Comparison of ENCODE assay signal across 17 cellular contexts in genomic region chr17:66951605-66951953, GRCh38. TPM values are rescaled to one million over a fixed set of nuclear protein-coding genes. Genes with fewer than 3 reads are reported as not detected.
A peak's percentile ranks its signal among the peaks of the same experiment; 100 is the strongest.
DNase-seq lines count a peak whose midpoint lies in the region; ATAC-seq, FAIRE-seq and TF ChIP-seq lines count a peak whose summit lies in the region.
"Had no signal": no experiment of that assay in that cellular context is flagged by ENCODE, and none has a peak within 500 bp of the region (broad histone marks: within the 10 kb centered on the region; RNA-seq: fewer than 3 reads in every experiment).

No MANE protein-coding gene starts in this region.

- H3K4me1 ChIP-seq in NT2/D1 (ENCODE audit: insufficient read depth, insufficient read length): peaks cover 36% of the 10 kb centered on the region

- H3K36me3 ChIP-seq in NT2/D1 (ENCODE audit: insufficient read depth, insufficient read length, low read length): no peaks in the 10 kb centered on the region
- H3K36me3 ChIP-seq: thoracic aorta had no signal

- peaks cover 9% of the 10 kb centered on the region for H3K27me3 Mint-ChIP-seq in progenitor cell of endocrine pancreas

- FAIRE-seq in urothelium cell line (lab: Jason Lieb, UNC): no peak
- FAIRE-seq: GM12891 had no signal

- H3K9me3 ChIP-seq in NT2/D1 (ENCODE audit: insufficient read depth, low read length): peaks cover 29% of the 10 kb centered on the region; the same call in 1 of the 2 replicates
- H3K9me3 ChIP-seq: thoracic aorta had no signal

- H3K36me3 Mint-ChIP-seq in progenitor cell of endocrine pancreas (ENCODE audit: insufficient read depth): peaks cover 3% of the 10 kb centered on the region

- H3K9ac ChIP-seq in NT2/D1 (ENCODE audit: insufficient read length, low read depth): peak overlapping the region; percentile 58

- peak overlapping the region; percentile 76 for H3K27ac ChIP-seq in epithelial cell of prostate
- H3K27ac ChIP-seq: coronary artery, thoracic aorta had no signal

- no peak overlapping the region for H3K4me3 ChIP-seq in NT2/D1 (ENCODE audit: insufficient read length, low read depth)
- H3K4me3 ChIP-seq: coronary artery, thoracic aorta had no signal

- peaks cover 21% of the 10 kb centered on the region for H3K4me1 Mint-ChIP-seq in progenitor cell of endocrine pancreas (ENCODE audit: low read depth)

- peak overlapping the region; percentile 97 for H3K27ac Mint-ChIP-seq in progenitor cell of endocrine pancreas
- H3K27ac Mint-ChIP-seq: activated T-cell treated with anti-CD3 and anti-CD28 coated beads, Interleukin-2, amount 50 U/mL, for 72 hours had no signal

- TF ChIP-seq CTCF in progenitor cell of endocrine pancreas (IDR thresholded peaks at IDR 0.05; ENCODE audit: unreplicated experiment): no peak

- H3K27me3 ChIP-seq in NT2/D1 (ENCODE audit: insufficient read depth, insufficient read length): no peaks in the 10 kb centered on the region

- peaks cover 7% of the 10 kb centered on the region for H3K9me3 Mint-ChIP-seq in progenitor cell of endocrine pancreas (ENCODE audit: low read depth)
- H3K9me3 Mint-ChIP-seq: activated T-cell treated with anti-CD3 and anti-CD28 coated beads, Interleukin-2, amount 50 U/mL, for 72 hours had no signal

- ATAC-seq in GM18520 (IDR thresholded peaks at IDR 0.05; ENCODE audit: unreplicated experiment): no peak
- ATAC-seq: activated T-cell treated with anti-CD3 and anti-CD28 coated beads, Interleukin-2, amount 50 U/mL, for 72 hours had no signal

- DNase-seq in ELF-1 (ENCODE audit: low read depth, low spot score) (peak; percentile 84), NT2/D1 (ENCODE audit: low read depth, low spot score) (no peak), epithelial cell of prostate (ENCODE audit: low read depth, low spot score) (no peak), progenitor cell of endocrine pancreas (ENCODE audit: low spot score, unreplicated experiment) (no peak), T1000 (lab: John Stamatoyannopoulos, UW) (no peak), urothelium cell line (ENCODE audit: low spot score) (no peak), SW 1271 (lab: John Stamatoyannopoulos, UW) (no peak)
- DNase-seq: activated CD4-positive, alpha-beta T cell treated with anti-CD3 and anti-CD28 coated beads, Interleukin-2, amount 50 U/mL, for 1 hour; activated T-cell treated with anti-CD3 and anti-CD28 coated beads, Interleukin-2, amount 50 U/mL, for 72 hours; KG1; NCI-H1436; NCI-H446 treated with DMSO at 0.1 percent for 48 hours had no signal

- H3K4me3 Mint-ChIP-seq in progenitor cell of endocrine pancreas (ENCODE audit: low read depth): no peak overlapping the region
- H3K4me3 Mint-ChIP-seq: activated T-cell treated with anti-CD3 and anti-CD28 coated beads, Interleukin-2, amount 50 U/mL, for 72 hours had no signal

RNA-seq across cellular contexts. Expression of gene CACNG4, which starts 12.9 kb away (rescaled TPM):
- 6.5 and 8.7 TPM in 2 replicates for total RNA-seq in progenitor cell of endocrine pancreas
- total RNA-seq: activated T-cell treated with anti-CD3 and anti-CD28 coated beads, Interleukin-2, amount 50 U/mL, for 72 hours; T-helper 2 cell treated with Interferon-gamma antibody and Interleukin-4, amounts not matched to agents 100 ng/mL and 5 ng/mL, for 36 hours; thoracic aorta had no signal
